ENCODE assay signal across 9 cellular contexts in the genomic region with DNA sequence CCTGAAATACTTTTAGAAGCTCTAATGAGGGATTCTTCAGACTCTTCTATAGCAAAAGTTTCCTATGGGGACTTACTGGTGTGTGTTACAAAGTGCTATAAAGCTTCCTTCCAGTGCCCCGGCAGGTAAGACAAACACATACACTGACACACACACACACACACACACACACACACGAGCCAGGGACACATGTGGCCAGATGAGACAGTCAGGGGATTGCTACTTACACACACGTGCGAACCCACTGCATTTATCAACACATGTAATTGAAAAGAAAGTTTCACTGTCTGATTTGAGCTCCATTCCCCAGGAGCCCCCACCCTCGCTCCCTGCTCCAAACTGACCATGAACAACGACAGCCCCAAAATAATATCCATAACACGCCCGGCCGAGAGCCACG.
DNase-seq lines count a peak whose midpoint lies in the region; ATAC-seq and TF ChIP-seq lines count a peak whose summit lies in the region.
"Had no signal": no experiment of that assay in that cellular context is flagged by ENCODE, and none has a peak within 500 bp of the region (broad histone marks: within the 10 kb centered on the region; RNA-seq: fewer than 3 reads in every experiment).

No MANE protein-coding gene starts in this region.

- 27 to 51% methylated on average over 8 to 9 of the region's 10 CpGs for WGBS in esophagus squamous epithelium, 2 donors

- H3K79me2 ChIP-seq in PC-3 (ENCODE audit: low read length): no peaks in the 10 kb centered on the region

- H3K9me3 ChIP-seq in BLaER1 treated with 17β-estradiol and CSF1 and Interleukin-3, amounts not matched to agents 10 nM and 100 nM (replicated peaks in 1 of 11): no peaks in the 10 kb centered on the region
- H3K9me3 ChIP-seq in PC-3 (ENCODE audit: low read length) (no peaks in the 10 kb centered on the region), esophagus squamous epithelium (no peaks in the 10 kb centered on the region)

- peaks cover 44 to 74% (median 65%) of the 10 kb centered on the region in 10 experiments for H3K4me1 ChIP-seq in BLaER1 treated with 17β-estradiol and CSF1 and Interleukin-3, amounts not matched to agents 10 nM and 100 nM
- H3K4me1 ChIP-seq in PC-3 (ENCODE audit: insufficient read depth, low read length) (peaks cover 12% of the 10 kb centered on the region), esophagus squamous epithelium (peaks cover 27 to 80% (median 33%) of the 10 kb centered on the region in 3 donors)

- H3K4me3 ChIP-seq in BLaER1 treated with 17β-estradiol and CSF1 and Interleukin-3, amounts not matched to agents 10 nM and 100 nM: peak overlapping the region; percentile 45 to 72 (median 56); a peak in 16 of 20 replicates
- H3K4me3 ChIP-seq in PC-3 (ENCODE audit: low read length) (peak overlapping the region; percentile 54), esophagus squamous epithelium (peak overlapping the region; percentile 38 to 68 (median 56))

- CTCF ChIA-PET in PC-3 (lab: Charles Lee): no interaction called here
- CTCF ChIA-PET in activated CD4-positive, alpha-beta T cell treated with anti-CD3 and anti-CD28 coated beads, Interleukin-2, amount 10 ng/mL, durations not matched to agents 7 days and 5 days (lab: Charles Lee): interaction anchor here (0.7 to 2.4 kb wide), 2 partner anchors 12 to 779 kb away, joined by 3 to 6 read pairs; no protein-coding TSS in a partner anchor

- H3K9me2 ChIP-seq in PC-3 (replicated peaks; ENCODE audit: low read length): no peaks in the 10 kb centered on the region

- intact Hi-C loops in PC-3 (cut with micrococcal nuclease) (loop anchor here (5.0 kb wide), 1 partner anchor 71 kb away; no protein-coding TSS in a partner anchor), esophagus squamous epithelium (cut with DNase I) (no loop called here)

- no peaks in the 10 kb centered on the region for H3F3A ChIP-seq in PC-3 (ENCODE audit: low read length, unreplicated experiment)

- TF ChIP-seq CTCF in PC-3 (conservative IDR thresholded peaks at IDR 0.05; ENCODE audit: low read depth, low read length) (no peak), esophagus squamous epithelium (IDR thresholded peaks at IDR 0.05) (no peak), nephron (IDR thresholded peaks at IDR 0.05; ENCODE audit: unreplicated experiment in 3 of 3) (no peak)

- H3K36me3 Mint-ChIP-seq in nephron (ENCODE audit: low read depth): peaks cover 28% of the 10 kb centered on the region
- no peaks in the 10 kb centered on the region for H3K36me3 Mint-ChIP-seq in activated CD4-positive, alpha-beta T cell treated with anti-CD3 and anti-CD28 coated beads, Interleukin-2, amount 10 ng/mL, durations not matched to agents 7 days and 5 days (ENCODE audit: low read depth)

- peak overlapping the region in 6 of 11 experiments; percentile 40 to 67 (median 62); a peak in 8 of 22 replicates for H3K27ac ChIP-seq in BLaER1 treated with 17β-estradiol and CSF1 and Interleukin-3, amounts not matched to agents 10 nM and 100 nM
- H3K27ac ChIP-seq in PC-3 (ENCODE audit: low read length) (no peak overlapping the region), esophagus squamous epithelium (peak overlapping the region; percentile 41 to 79 (median 74))

- H3K4me2 ChIP-seq in BLaER1 treated with 17β-estradiol and CSF1 and Interleukin-3, amounts not matched to agents 10 nM and 100 nM: peak overlapping the region; percentile 86 to 96 (median 92)
- peak overlapping the region; percentile 71 for H3K4me2 ChIP-seq in PC-3 (ENCODE audit: low read length)

- H3K4me3 Mint-ChIP-seq in nephron: peak overlapping the region; percentile 86 to 92 (median 87)
- no peak overlapping the region for H3K4me3 Mint-ChIP-seq in activated CD4-positive, alpha-beta T cell treated with anti-CD3 and anti-CD28 coated beads, Interleukin-2, amount 10 ng/mL, durations not matched to agents 7 days and 5 days

- peak overlapping the region; percentile 91 to 98 (median 91) for H3K27ac Mint-ChIP-seq in nephron
- no peak overlapping the region for H3K27ac Mint-ChIP-seq in activated CD4-positive, alpha-beta T cell treated with anti-CD3 and anti-CD28 coated beads, Interleukin-2, amount 10 ng/mL, durations not matched to agents 7 days and 5 days

- DNase-seq in PC-3 (no peak), esophagus squamous epithelium (lab: John Stamatoyannopoulos, UW) (no peak), dermis blood vessel endothelial cell (no peak), NCI-H774 (lab: John Stamatoyannopoulos, UW) (no peak)
- DNase-seq in activated CD4-positive, alpha-beta T cell treated with anti-CD3 and anti-CD28 coated beads, Interleukin-2, amount 10 ng/mL, durations not matched to agents 7 days and 5 days: no peak

- POLR2A ChIA-PET in PC-3 (lab: Charles Lee; ENCODE audit: unreplicated experiment): no interaction called here
- POLR2A ChIA-PET in activated CD4-positive, alpha-beta T cell treated with anti-CD3 and anti-CD28 coated beads, Interleukin-2, amount 10 ng/mL, durations not matched to agents 7 days and 5 days (lab: Charles Lee): no interaction called here

- BruUV-seq in PC-3 (replicated peaks; lab: Mats Ljungman, UMichigan): no TSS peak

- peaks cover 0 to 5% (median 0%) of the 10 kb centered on the region in 11 experiments; a peak in 2 of 22 replicates for H3K36me3 ChIP-seq in BLaER1 treated with 17β-estradiol and CSF1 and Interleukin-3, amounts not matched to agents 10 nM and 100 nM
- H3K36me3 ChIP-seq in PC-3 (ENCODE audit: low read depth, low read length) (no peaks in the 10 kb centered on the region), esophagus squamous epithelium (peaks cover 0 to 5% (median 0%) of the 10 kb centered on the region in 3 donors)

- ATAC-seq in PC-3 (no peak), HG03520 (IDR thresholded peaks at IDR 0.05; ENCODE audit: unreplicated experiment) (no peak)
- ATAC-seq: SK-N-SH treated with all-trans-retinoic acid at 6 μM for 48 hours had no signal

- H3K9ac ChIP-seq in BLaER1 treated with 17β-estradiol and CSF1 and Interleukin-3, amounts not matched to agents 10 nM and 100 nM: peak overlapping the region in 9 of 11 experiments; percentile 57 to 73 (median 65); a peak in 15 of 22 replicates
- no peak overlapping the region for H3K9ac ChIP-seq in PC-3 (ENCODE audit: low read length)

- peaks cover 5% of the 10 kb centered on the region for H3K27me3 Mint-ChIP-seq in nephron (ENCODE audit: low read depth)
- peaks cover 32% of the 10 kb centered on the region for H3K27me3 Mint-ChIP-seq in activated CD4-positive, alpha-beta T cell treated with anti-CD3 and anti-CD28 coated beads, Interleukin-2, amount 10 ng/mL, durations not matched to agents 7 days and 5 days

- no peak for TF ChIP-seq POLR2A in esophagus squamous epithelium (IDR thresholded peaks at IDR 0.05)

- H4K20me1 ChIP-seq in BLaER1 treated with 17β-estradiol and CSF1 and Interleukin-3, amounts not matched to agents 10 nM and 100 nM: no peaks in the 10 kb centered on the region
- no peaks in the 10 kb centered on the region for H4K20me1 ChIP-seq in PC-3 (ENCODE audit: low read length)

- no peaks in the 10 kb centered on the region for H3K27me3 ChIP-seq in BLaER1 treated with 17β-estradiol and CSF1 and Interleukin-3, amounts not matched to agents 10 nM and 100 nM
- H3K27me3 ChIP-seq in PC-3 (ENCODE audit: low read length): no peaks in the 10 kb centered on the region
- no peaks in the 10 kb centered on the region for H3K27me3 ChIP-seq in esophagus squamous epithelium

- no peak overlapping the region for H2AFZ ChIP-seq in PC-3 (ENCODE audit: low read length)

- peaks cover 96% of the 10 kb centered on the region for H3K4me1 Mint-ChIP-seq in nephron
- H3K4me1 Mint-ChIP-seq in activated CD4-positive, alpha-beta T cell treated with anti-CD3 and anti-CD28 coated beads, Interleukin-2, amount 10 ng/mL, durations not matched to agents 7 days and 5 days: peaks cover 20% of the 10 kb centered on the region

- no peaks in the 10 kb centered on the region for H3K9me3 Mint-ChIP-seq in nephron
- H3K9me3 Mint-ChIP-seq in activated CD4-positive, alpha-beta T cell treated with anti-CD3 and anti-CD28 coated beads, Interleukin-2, amount 10 ng/mL, durations not matched to agents 7 days and 5 days: no peaks in the 10 kb centered on the region
